Comparison of ENCODE assay signal across 1 cellular context in genomic region chr6:43277083-43277642, GRCh38.
TF ChIP-seq lines count a peak whose summit lies in the region.

No MANE protein-coding gene starts in this region.

TF ChIP-seq in WTC11, 78 proteins besides CTCF, POLR2A, EP300 and RAD21 (continued from another document):
- TF ChIP-seq PRDM15 (CRISPR knock-in tag; IDR thresholded peaks at IDR 0.05) (no peak), AR (CRISPR knock-in tag; IDR thresholded peaks at IDR 0.05) (no peak), TEAD4 (CRISPR knock-in tag; IDR thresholded peaks at IDR 0.05) (no peak), ZNF138 (CRISPR knock-in tag; conservative IDR thresholded peaks at IDR 0.05) (no peak), NR3C1 (CRISPR knock-in tag; conservative IDR thresholded peaks at IDR 0.05; ENCODE audit: low read depth) (no peak), ZNF423 (CRISPR knock-in tag; IDR thresholded peaks at IDR 0.05) (no peak), SMAD4 (CRISPR knock-in tag; IDR thresholded peaks at IDR 0.05) (no peak), AFF4 (CRISPR knock-in tag; IDR thresholded peaks at IDR 0.05; ENCODE audit: borderline replicate concordance) (no peak), ZBTB43 (CRISPR knock-in tag; IDR thresholded peaks at IDR 0.05) (no peak), ZNF671 (CRISPR knock-in tag; IDR thresholded peaks at IDR 0.05) (no peak), USF1 (CRISPR knock-in tag; IDR thresholded peaks at IDR 0.05) (no peak), SOX15 (CRISPR knock-in tag; IDR thresholded peaks at IDR 0.05) (no peak)
